Comparison of ENCODE assay signal across 1 cellular context in the genomic region with DNA sequence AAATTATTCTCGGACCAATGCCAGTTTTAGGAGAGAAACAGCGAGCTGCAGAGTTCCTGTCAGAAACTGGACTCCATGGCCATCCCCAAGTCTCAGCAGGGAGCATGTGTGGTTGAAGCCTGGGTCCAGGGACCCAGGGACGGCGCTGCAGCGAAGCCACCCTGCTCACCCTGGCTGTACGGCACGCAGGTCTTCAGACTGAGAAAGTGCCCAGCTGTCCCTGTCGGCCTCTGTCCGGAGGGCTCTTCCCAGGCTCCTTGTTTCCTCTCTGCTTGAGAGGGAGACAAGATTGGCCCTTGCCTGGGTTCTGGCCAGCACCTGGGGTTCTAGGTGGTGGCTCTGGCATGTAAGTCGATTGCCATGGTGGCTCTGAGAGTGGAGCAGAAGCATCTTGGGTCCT.
TF ChIP-seq lines count a peak whose summit lies in the region.

No MANE protein-coding gene starts in this region.

TF ChIP-seq in IMR-90, 13 proteins besides CTCF, POLR2A, EP300 and RAD21:
- no peak for TF ChIP-seq MAFK (IDR thresholded peaks at IDR 0.05; ENCODE audit: low read depth, low read length)
